In genomic region chr7:93044147-93044810, GRCh38 we compare ENCODE assay signal across 1 cellular context.
TF ChIP-seq lines count a peak whose summit lies in the region.

No MANE protein-coding gene starts in this region.

TF ChIP-seq in IMR-90, 13 proteins besides CTCF, POLR2A, EP300 and RAD21:
- TF ChIP-seq, protein P1, sequence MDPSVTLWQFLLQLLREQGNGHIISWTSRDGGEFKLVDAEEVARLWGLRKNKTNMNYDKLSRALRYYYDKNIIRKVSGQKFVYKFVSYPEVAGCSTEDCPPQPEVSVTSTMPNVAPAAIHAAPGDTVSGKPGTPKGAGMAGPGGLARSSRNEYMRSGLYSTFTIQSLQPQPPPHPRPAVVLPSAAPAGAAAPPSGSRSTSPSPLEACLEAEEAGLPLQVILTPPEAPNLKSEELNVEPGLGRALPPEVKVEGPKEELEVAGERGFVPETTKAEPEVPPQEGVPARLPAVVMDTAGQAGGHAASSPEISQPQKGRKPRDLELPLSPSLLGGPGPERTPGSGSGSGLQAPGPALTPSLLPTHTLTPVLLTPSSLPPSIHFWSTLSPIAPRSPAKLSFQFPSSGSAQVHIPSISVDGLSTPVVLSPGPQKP (IDR thresholded peaks at IDR 0.05; ENCODE audit: borderline replicate concordance, low read depth, low read length) = no peak
- no peak for TF ChIP-seq MXI1 (IDR thresholded peaks at IDR 0.05; ENCODE audit: borderline replicate concordance, low read depth, low read length)
